1 cellular context compared by ENCODE assay signal in genomic region chr1:160405331-160405877, GRCh38.
TF ChIP-seq lines count a peak whose summit lies in the region.

No MANE protein-coding gene starts in this region.

TF ChIP-seq in WTC11, 78 proteins besides CTCF, POLR2A, EP300 and RAD21 (continued from another document):
- TF ChIP-seq ARID4B (CRISPR knock-in tag; IDR thresholded peaks at IDR 0.05; ENCODE audit: borderline replicate concordance), result no peak
- TF ChIP-seq USF2 (CRISPR knock-in tag; IDR thresholded peaks at IDR 0.05), result no peak
